Comparison of ENCODE assay signal across 8 cellular contexts in the genomic region with DNA sequence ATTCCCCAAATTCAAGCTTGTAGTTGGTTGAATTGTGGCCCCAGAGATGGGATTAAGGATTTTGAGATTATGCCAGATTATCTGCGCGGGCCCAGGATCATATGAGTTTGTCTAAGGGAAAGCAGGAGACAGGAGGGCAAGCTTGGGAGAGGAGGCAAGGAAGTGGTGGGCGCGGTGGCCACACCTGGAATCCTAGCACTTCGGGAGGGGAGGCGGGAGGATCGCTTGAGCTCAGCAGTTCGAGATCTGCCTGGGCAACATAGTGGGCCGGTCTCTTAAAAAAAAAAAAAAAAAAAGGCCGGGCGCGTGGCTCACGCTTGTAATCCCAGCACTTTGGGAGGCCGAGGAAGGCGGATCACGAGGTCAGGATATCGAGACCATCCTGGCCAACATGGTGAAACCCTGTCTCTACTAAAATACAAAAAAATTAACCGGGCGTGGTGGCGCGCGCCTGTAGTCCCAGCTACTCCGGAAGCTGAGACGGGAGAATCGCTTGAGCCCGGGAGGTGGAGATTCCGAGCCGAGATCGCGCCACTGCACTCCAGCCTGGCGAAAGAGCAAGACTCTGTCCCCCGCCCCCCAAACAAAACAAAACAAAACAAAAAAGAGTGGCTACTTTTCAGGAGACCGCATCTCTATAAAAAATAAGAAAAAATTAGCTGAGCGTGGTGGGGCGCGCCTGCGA. TPM values are rescaled to one million over a fixed set of nuclear protein-coding genes. Genes with fewer than 3 reads are reported as not detected.
A peak's percentile ranks its signal among the peaks of the same experiment; 100 is the strongest.
DNase-seq lines count a peak whose midpoint lies in the region; ATAC-seq, FAIRE-seq and TF ChIP-seq lines count a peak whose summit lies in the region.

No MANE protein-coding gene starts in this region.

- H3K4me1 ChIP-seq in HUES64 (ENCODE audit: insufficient read depth, low read length) (no peaks in the 10 kb centered on the region), ascending aorta (peaks cover 8 to 12% of the 10 kb centered on the region in 2 donors), kidney (ENCODE audit: control insufficient read depth in 1 of 2, insufficient read depth in 1 of 2, low read depth in 1 of 2, low read length in 2 of 2) (peaks cover 4 to 6% of the 10 kb centered on the region in 2 donors), thoracic aorta (ENCODE audit: control insufficient read depth in 1 of 2, low read depth in 2 of 2) (peaks cover 2 to 14% of the 10 kb centered on the region in 2 donors)

- H3K27ac ChIP-seq in HUES64 (ENCODE audit: low read depth, low read length), result no peak overlapping the region
- peak overlapping the region; percentile 70 to 74 for H3K27ac ChIP-seq in ascending aorta
- peak overlapping the region; percentile 57 to 81 for H3K27ac ChIP-seq in kidney (ENCODE audit: low read depth in 2 of 2, low read length in 2 of 2)
- peak overlapping the region; percentile 63 to 75 for H3K27ac ChIP-seq in thoracic aorta

- TF ChIP-seq CTCF in ascending aorta (IDR thresholded peaks at IDR 0.05) (no peak), kidney (IDR thresholded peaks at IDR 0.05; ENCODE audit: borderline replicate concordance, extremely low read depth, insufficient read depth) (no peak), thoracic aorta (IDR thresholded peaks at IDR 0.05) (no peak)

- H3K4me3 ChIP-seq in HUES64 (ENCODE audit: low read length), result peak overlapping the region; percentile 89
- peak overlapping the region; percentile 58 to 80 for H3K4me3 ChIP-seq in ascending aorta
- peak overlapping the region; percentile 28 to 64 for H3K4me3 ChIP-seq in kidney (ENCODE audit: low read length in 2 of 2)
- peak overlapping the region; percentile 95 for H3K4me3 ChIP-seq in thoracic aorta

- FAIRE-seq in kidney (lab: Jason Lieb, UNC), result no peak

- H3K36me3 ChIP-seq in HUES64 (ENCODE audit: insufficient read depth, low read length) (peaks cover 26% of the 10 kb centered on the region), ascending aorta (peaks cover 11% of the 10 kb centered on the region in 2 donors), kidney (ENCODE audit: control insufficient read depth in 1 of 2, insufficient read depth in 2 of 2, low read length in 2 of 2) (peaks cover 9 to 13% of the 10 kb centered on the region in 2 donors), thoracic aorta (peaks cover 13% of the 10 kb centered on the region)

- H3K27me3 ChIP-seq in HUES64 (ENCODE audit: insufficient read depth, low read length), result no peaks in the 10 kb centered on the region
- H3K27me3 ChIP-seq in ascending aorta, result no peaks in the 10 kb centered on the region
- H3K27me3 ChIP-seq in thoracic aorta (replicated peaks; ENCODE audit: insufficient read depth), result no peaks in the 10 kb centered on the region

- DNase-seq in NCI-H146 (lab: John Stamatoyannopoulos, UW) (peak; percentile 44), NCI-H146 treated with DMSO at 0.1 percent for 48 hours (lab: John Stamatoyannopoulos, UW; ENCODE audit: unreplicated experiment) (no peak), ascending aorta (ENCODE audit: low spot score in 2 of 2) (no peak), kidney (no peak), thoracic aorta (ENCODE audit: low spot score) (no peak), dedifferentiated amniotic fluid mesenchymal stem cell (ENCODE audit: extremely low spot score) (no peak)

- ATAC-seq in thoracic aorta (ENCODE audit: insufficient number of reproducible peaks, low FRiP score, low read depth) (no peak), HG02885 (IDR thresholded peaks at IDR 0.05; ENCODE audit: poor library complexity, unreplicated experiment) (no peak)

- intact Hi-C loops in ascending aorta (cut with DNase I), result loop anchor here (2.0 kb wide), 1 partner anchor 15 kb away; no protein-coding TSS in a partner anchor
- intact Hi-C loops in kidney (cut with DNase I), result no loop called here

- WGBS in HUES64, result 20% methylated on average over 37 of the region's 37 CpGs

- peak overlapping the region; percentile 84 for H3K9ac ChIP-seq in HUES64 (ENCODE audit: low read depth, low read length)
- H3K9ac ChIP-seq in kidney (ENCODE audit: low read length in 2 of 2), result peak overlapping the region; percentile 32 to 55

- H3K9me3 ChIP-seq in HUES64 (ENCODE audit: insufficient read depth, low read depth, low read length) (0 out of 2 replicates have a peak, but pooled peaks cover 3% of the 10 kb centered on the region), ascending aorta (no peaks in the 10 kb centered on the region), kidney (ENCODE audit: control insufficient read depth in 1 of 2, low read length in 2 of 2) (no peaks in the 10 kb centered on the region), thoracic aorta (no peaks in the 10 kb centered on the region)

RNA-seq across cellular contexts. Expression of gene PUS1, which starts 0.9 kb away (rescaled TPM):
- polyA plus RNA-seq in HUES64 (2013, experiment 1 of 2), result 53.9 TPM
- polyA plus RNA-seq in HUES64 (2013, experiment 2 of 2), result 37.2 TPM
- 22.7 TPM for total RNA-seq in ascending aorta
- 28.8 TPM for total RNA-seq in kidney
- polyA plus RNA-seq in kidney (ENCODE audit: insufficient read depth, low read depth, low replicate concordance), result 16.1 TPM
- total RNA-seq in thoracic aorta, result 10 to 100 TPM in 1 of 2 donors, 1 to 10 TPM in 1; 5.8 to 31.7 TPM

RNA-seq across cellular contexts. Expression of gene EP400, which starts 21.5 kb away (rescaled TPM):
- polyA plus RNA-seq in HUES64 (2013, experiment 1 of 2), result 24.5 TPM
- 27.7 TPM for polyA plus RNA-seq in HUES64 (2013, experiment 2 of 2)
- total RNA-seq in ascending aorta, result 23.3 TPM
- 44.7 TPM for total RNA-seq in kidney
- 7.5 TPM for polyA plus RNA-seq in kidney (ENCODE audit: insufficient read depth, low read depth, low replicate concordance)
- 10 to 100 TPM; 20.2 to 47.3 TPM for total RNA-seq in thoracic aorta

RNA-seq across cellular contexts. Expression of gene ULK1, which starts 33.8 kb away (rescaled TPM):
- 23.2 TPM for polyA plus RNA-seq in HUES64 (2013, experiment 1 of 2)
- 27.8 TPM for polyA plus RNA-seq in HUES64 (2013, experiment 2 of 2)
- total RNA-seq in ascending aorta (156 TPM), kidney (33.4 TPM), thoracic aorta (10 to 100 TPM; 23.2 to 40.6 TPM)
- 11.4 TPM for polyA plus RNA-seq in kidney (ENCODE audit: insufficient read depth, low read depth, low replicate concordance)
